In the genomic region with DNA sequence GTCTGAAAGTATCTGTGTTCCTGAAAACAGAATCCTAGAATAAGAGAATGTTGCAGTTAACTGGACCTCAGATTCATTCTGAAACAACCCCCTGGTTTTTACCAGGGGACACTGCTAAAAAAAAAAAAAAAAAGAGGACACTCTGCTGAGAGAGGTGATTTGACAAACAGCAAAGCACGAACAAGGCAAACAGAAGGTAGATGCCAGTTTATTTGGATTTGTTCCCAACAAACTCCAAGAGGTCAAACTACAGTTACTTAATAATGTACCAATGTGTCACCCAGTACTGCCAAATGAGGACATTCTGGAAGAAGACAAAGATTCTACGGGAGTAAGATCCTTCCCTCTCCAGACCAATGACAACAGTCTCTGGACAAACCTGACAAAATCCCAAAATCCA, we compare ENCODE assay signal across 21 cellular contexts. TPM values are rescaled to one million over a fixed set of nuclear protein-coding genes. Genes with fewer than 3 reads are reported as not detected.
A peak's percentile ranks its signal among the peaks of the same experiment; 100 is the strongest.
DNase-seq lines count a peak whose midpoint lies in the region; ATAC-seq, FAIRE-seq and TF ChIP-seq lines count a peak whose summit lies in the region.
"Had no signal": no experiment of that assay in that cellular context is flagged by ENCODE, and none has a peak within 500 bp of the region (broad histone marks: within the 10 kb centered on the region; RNA-seq: fewer than 3 reads in every experiment).

No MANE protein-coding gene starts in this region.

- TF ChIP-seq CTCF in C4-2B (conservative IDR thresholded peaks at IDR 0.05) (no peak), pancreas (IDR thresholded peaks at IDR 0.05) (no peak), ovary (IDR thresholded peaks at IDR 0.05) (no peak)

- H3K36me3 ChIP-seq in pancreas: no peaks in the 10 kb centered on the region
- H3K36me3 ChIP-seq in ovary: no peaks in the 10 kb centered on the region
- H3K36me3 ChIP-seq: BE2C, Peyer's patch had no signal

- TF ChIP-seq EP300 in ovary (IDR thresholded peaks at IDR 0.05): no peak

- H3K27ac ChIP-seq in C4-2B (peak overlapping the region; percentile 22; the same call in 1 of the 2 replicates), pancreas (no peak overlapping the region), ovary (no peak overlapping the region)
- H3K27ac ChIP-seq: Peyer's patch had no signal

- TF ChIP-seq POLR2A in ovary (IDR thresholded peaks at IDR 0.05): no peak

- H3K4me3 ChIP-seq in pancreas (no peak overlapping the region), ovary (no peak overlapping the region)
- H3K4me3 ChIP-seq: Peyer's patch had no signal

- peak; percentile 63 for DNase-seq in NCI-H69 (lab: John Stamatoyannopoulos, UW)
- DNase-seq in left lobe of liver (ENCODE audit: low spot score): no peak
- DNase-seq in pancreas: no peak
- no peak for DNase-seq in ovary
- no peak for DNase-seq in mesenteric fat pad (ENCODE audit: low spot score)
- DNase-seq: BE2C; CD4-positive, alpha-beta memory T cell; DMS153; GDM1; NCI-H1092 treated with DMSO at 0.1 percent for 48 hours; NCI-H1694; NCI-H2227 treated with DMSO at 0.1 percent for 48 hours; NCI-H524 treated with DMSO at 0.1 percent for 48 hours; Peyer's patch; SK-N-SH had no signal

- H3K27me3 ChIP-seq in pancreas (no peaks in the 10 kb centered on the region), ovary (no peaks in the 10 kb centered on the region)
- H3K27me3 ChIP-seq: BE2C, Peyer's patch had no signal

- intact Hi-C loops in pancreas (cut with DNase I) (no loop called here), ovary (cut with DNase I) (no loop called here)

- 20 to 25% methylated on average over 2 of the region's 2 CpGs for WGBS in pancreas, 2 donors
- 30 to 56% (median 39%) methylated on average over 2 of the region's 2 CpGs for WGBS in ovary, 3 donors

- ATAC-seq in left lobe of liver (peak; percentile 85), pancreas (peak in 3 of 4 donors; percentile 24 to 37 (median 32)), GM19455 (IDR thresholded peaks at IDR 0.05; ENCODE audit: unreplicated experiment) (no peak)
- ATAC-seq: Right ventricle myocardium inferior had no signal

- H3K4me1 ChIP-seq in pancreas (peaks cover 0 to 12% (median 4%) of the 10 kb centered on the region in 3 donors), ovary (ENCODE audit: insufficient read depth) (peaks cover 2% of the 10 kb centered on the region)
- H3K4me1 ChIP-seq: BE2C had no signal

- no peak for FAIRE-seq in pancreas (lab: Jason Lieb, UNC)
- FAIRE-seq: H1 had no signal

- H3K9me3 ChIP-seq in pancreas (no peaks in the 10 kb centered on the region), ovary (no peaks in the 10 kb centered on the region)
- H3K9me3 ChIP-seq: BE2C, Peyer's patch, SK-N-SH had no signal

RNA-seq across cellular contexts. Expression of a gene that starts 40.6 kb away (rescaled TPM):
- not detected for total RNA-seq in left lobe of liver
- under 1 TPM in 2 of 6 donors, not detected in 4; 0.22 to 0.35 TPM for total RNA-seq in pancreas
- under 1 TPM in 1 of 2 donors, not detected in 1; 0.26 TPM for polyA plus RNA-seq in pancreas
- 1 to 10 TPM in 1 of 7 donors, under 1 TPM in 3, not detected in 3; 0.24 to 3.6 (median 0.42) TPM for total RNA-seq in ovary
- polyA plus RNA-seq in ovary: under 1 TPM; 0.15 to 0.63 TPM
- total RNA-seq in mesenteric fat pad: 1.4 TPM
- total RNA-seq: CD4-positive, alpha-beta memory T cell; Daoy; H1; LHCN-M2; Peyer's patch had no signal
- polyA plus RNA-seq: CD4-positive, alpha-beta memory T cell; H1; SK-N-SH had no signal
